In genomic region chr11:24509114-24509513, GRCh38 we compare ENCODE assay signal across 15 cellular contexts. TPM values are rescaled to one million over a fixed set of nuclear protein-coding genes. Genes with fewer than 3 reads are reported as not detected.
DNase-seq lines count a peak whose midpoint lies in the region; ATAC-seq, FAIRE-seq and TF ChIP-seq lines count a peak whose summit lies in the region.
"Had no signal": no experiment of that assay in that cellular context is flagged by ENCODE, and none has a peak within 500 bp of the region (broad histone marks: within the 10 kb centered on the region; RNA-seq: fewer than 3 reads in every experiment).

No MANE protein-coding gene starts in this region.

- intact Hi-C loops in kidney (cut with DNase I): no loop called here

- H3K9me3 Mint-ChIP-seq in T-helper 2 cell treated with Interferon-gamma antibody and Interleukin-4, amounts not matched to agents 5 μg/mL and 100 μg/mL, for 36 hours: peaks cover 9% of the 10 kb centered on the region

- no peaks in the 10 kb centered on the region for H3K4me1 Mint-ChIP-seq in T-helper 2 cell treated with Interferon-gamma antibody and Interleukin-4, amounts not matched to agents 5 μg/mL and 100 μg/mL, for 36 hours (ENCODE audit: low read depth)
- H3K4me1 Mint-ChIP-seq: central memory CD8-positive, alpha-beta T cell had no signal

- H3K27me3 ChIP-seq in RWPE2 (ENCODE audit: insufficient read depth, poor library complexity, severe bottlenecking): no peaks in the 10 kb centered on the region
- H3K27me3 ChIP-seq: gastroesophageal sphincter had no signal

- ATAC-seq in GM18505 (IDR thresholded peaks at IDR 0.05; ENCODE audit: unreplicated experiment) (peak; percentile 69), HG03039 (IDR thresholded peaks at IDR 0.05; ENCODE audit: unreplicated experiment) (peak; percentile 56), RWPE2 (ENCODE audit: low read depth) (peak; percentile 58; the same call in 1 of the 3 replicates), GM19455 (IDR thresholded peaks at IDR 0.05; ENCODE audit: unreplicated experiment) (no peak)
- ATAC-seq: gastroesophageal sphincter had no signal

- TF ChIP-seq CTCF in RWPE2 (IDR thresholded peaks at IDR 0.05; ENCODE audit: poor library complexity, severe bottlenecking) (no peak), kidney (IDR thresholded peaks at IDR 0.05; ENCODE audit: borderline replicate concordance, extremely low read depth, insufficient read depth) (peak; percentile 9), D721Med (IDR thresholded peaks at IDR 0.05; ENCODE audit: insufficient read depth, missing control alignments) (no peak)

- H3K9me3 ChIP-seq in RWPE2 (ENCODE audit: severe bottlenecking) (no peaks in the 10 kb centered on the region), kidney (ENCODE audit: control insufficient read depth in 1 of 2, low read length in 2 of 2) (no peaks in the 10 kb centered on the region)
- H3K9me3 ChIP-seq: gastroesophageal sphincter had no signal

- FAIRE-seq in kidney (lab: Jason Lieb, UNC) (no peak), D721Med (lab: Jason Lieb, UNC) (no peak)

- DNase-seq in RWPE2 (ENCODE audit: low spot score) (no peak), kidney (no peak), D721Med (ENCODE audit: insufficient read length, low spot score) (no peak), DMS 273 treated with DMSO at 0.1 percent for 48 hours (lab: John Stamatoyannopoulos, UW) (no peak)
- DNase-seq in T-helper 2 cell treated with Interferon-gamma antibody and Interleukin-4, amounts not matched to agents 5 μg/mL and 100 μg/mL, for 36 hours (ENCODE audit: low spot score): no peak
- DNase-seq: activated T-cell treated with anti-CD3 and anti-CD28 coated beads, Interleukin-2, amount 50 U/mL, for 1 hour; NCI-H187; PC-9 had no signal

- H3K4me1 ChIP-seq in RWPE2 (ENCODE audit: insufficient read depth, poor library complexity, severe bottlenecking): peaks cover 6% of the 10 kb centered on the region
- H3K4me1 ChIP-seq in kidney (ENCODE audit: control insufficient read depth in 1 of 2, insufficient read depth in 1 of 2, low read depth in 1 of 2, low read length in 2 of 2): no peaks in the 10 kb centered on the region
- H3K4me1 ChIP-seq: gastroesophageal sphincter had no signal

- H3K27ac ChIP-seq in RWPE2 (ENCODE audit: poor library complexity, severe bottlenecking) (no peak overlapping the region), kidney (ENCODE audit: low read depth in 2 of 2, low read length in 2 of 2) (no peak overlapping the region)
- H3K27ac ChIP-seq: gastroesophageal sphincter, HL-60, PC-9 had no signal

- no peak overlapping the region for H3K4me3 Mint-ChIP-seq in T-helper 2 cell treated with Interferon-gamma antibody and Interleukin-4, amounts not matched to agents 5 μg/mL and 100 μg/mL, for 36 hours
- H3K4me3 Mint-ChIP-seq: central memory CD8-positive, alpha-beta T cell had no signal

- H3K27me3 Mint-ChIP-seq in T-helper 2 cell treated with Interferon-gamma antibody and Interleukin-4, amounts not matched to agents 5 μg/mL and 100 μg/mL, for 36 hours (ENCODE audit: low read depth): no peaks in the 10 kb centered on the region
- H3K27me3 Mint-ChIP-seq: central memory CD8-positive, alpha-beta T cell had no signal

- no peak for TF ChIP-seq POLR2A in GM18505 (IDR thresholded peaks at IDR 0.05; ENCODE audit: borderline replicate concordance, extremely low read depth, insufficient read depth, insufficient read length)

- no peak overlapping the region for H3K27ac Mint-ChIP-seq in T-helper 2 cell treated with Interferon-gamma antibody and Interleukin-4, amounts not matched to agents 5 μg/mL and 100 μg/mL, for 36 hours

- H3K9ac ChIP-seq in kidney (ENCODE audit: low read length in 2 of 2): no peak overlapping the region

- H3K4me3 ChIP-seq in RWPE2 (ENCODE audit: severe bottlenecking) (no peak overlapping the region), kidney (ENCODE audit: low read length in 2 of 2) (no peak overlapping the region)
- H3K4me3 ChIP-seq: gastroesophageal sphincter, PC-9 had no signal

- no peaks in the 10 kb centered on the region for H3K36me3 ChIP-seq in RWPE2 (ENCODE audit: low read depth)
- H3K36me3 ChIP-seq in kidney (ENCODE audit: control insufficient read depth in 1 of 2, insufficient read depth in 2 of 2, low read length in 2 of 2): no peaks in the 10 kb centered on the region
- H3K36me3 ChIP-seq: gastroesophageal sphincter had no signal

- H3K36me3 Mint-ChIP-seq in T-helper 2 cell treated with Interferon-gamma antibody and Interleukin-4, amounts not matched to agents 5 μg/mL and 100 μg/mL, for 36 hours (ENCODE audit: low read depth): no peaks in the 10 kb centered on the region

RNA-seq across cellular contexts. Expression of gene LUZP2, which starts 12.3 kb away (rescaled TPM):
- 0.19 TPM for total RNA-seq in kidney
- not detected for polyA plus RNA-seq in kidney (ENCODE audit: insufficient read depth, low read depth, low replicate concordance)
- polyA plus RNA-seq: liver had no signal
